In genomic region chr5:159252195-159252594, GRCh38 we compare ENCODE assay signal across 23 cellular contexts.
"Had no signal": no experiment of that assay in that cellular context is flagged by ENCODE, and none has a peak within 500 bp of the region (broad histone marks: within the 10 kb centered on the region; RNA-seq: fewer than 3 reads in every experiment).

No MANE protein-coding gene starts in this region.

- H3K4me1 Mint-ChIP-seq: immature natural killer cell; naive B cell; nephron progenitor cell; stimulated activated effector memory CD8-positive, alpha-beta T cell treated with anti-CD3 and anti-CD28 coated beads, Interleukin-12 subunit alpha, Interleukin-12 subunit beta, amount 100 ng/mL, for 72 hours had no signal

- DNase-seq: dermis blood vessel endothelial cell; esophagus squamous epithelium; foreskin fibroblast; immature natural killer cell; kidney; left cardiac atrium; left ventricle myocardium inferior; lower lobe of right lung; mesenchymal stem cell; naive B cell; nephron progenitor cell; psoas muscle; retina; right lobe of liver; stimulated activated CD4-positive, alpha-beta T cell treated with anti-CD3 and anti-CD28 coated beads, Interleukin-4, amount 100 ng/mL, for 1 hour; stimulated activated CD8-positive, alpha-beta memory T cell treated with anti-CD3 and anti-CD28 coated beads, Interleukin-4, amount 100 ng/mL, for 48 hours; stimulated activated naive CD8-positive, alpha-beta T cell treated with anti-CD3 and anti-CD28 coated beads, Interleukin-15, Interleukin-2, amounts not matched to agents 100 U/mL and 50 U/mL, for 24 hours; thyroid gland; upper lobe of left lung; uterus had no signal

- H3K4me1 ChIP-seq: left ventricle myocardium inferior, lower lobe of right lung, psoas muscle, right lobe of liver, suprapubic skin, thyroid gland, upper lobe of left lung, uterus had no signal

- H3K36me3 ChIP-seq: esophagus squamous epithelium, left ventricle myocardium inferior, lower lobe of right lung, neutrophil, right lobe of liver, suprapubic skin, thyroid gland, upper lobe of left lung, uterus had no signal

- H3K4me3 ChIP-seq: esophagus squamous epithelium, left ventricle myocardium inferior, lower lobe of right lung, psoas muscle, right lobe of liver, suprapubic skin, thyroid gland, upper lobe of left lung, uterus had no signal

- H3K9me3 Mint-ChIP-seq: immature natural killer cell; naive B cell; nephron progenitor cell; stimulated activated effector memory CD8-positive, alpha-beta T cell treated with anti-CD3 and anti-CD28 coated beads, Interleukin-12 subunit alpha, Interleukin-12 subunit beta, amount 100 ng/mL, for 72 hours had no signal

- H3K36me3 Mint-ChIP-seq: immature natural killer cell; naive B cell; stimulated activated effector memory CD8-positive, alpha-beta T cell treated with anti-CD3 and anti-CD28 coated beads, Interleukin-12 subunit alpha, Interleukin-12 subunit beta, amount 100 ng/mL, for 72 hours had no signal

- H3K27me3 ChIP-seq: neutrophil, right lobe of liver, thyroid gland, upper lobe of left lung, uterus had no signal

- H3K9me3 ChIP-seq: esophagus squamous epithelium, left ventricle myocardium inferior, lower lobe of right lung, neutrophil, psoas muscle, right lobe of liver, suprapubic skin, thyroid gland, upper lobe of left lung, uterus had no signal

- H3K27ac Mint-ChIP-seq: immature natural killer cell; naive B cell; nephron progenitor cell; stimulated activated effector memory CD8-positive, alpha-beta T cell treated with anti-CD3 and anti-CD28 coated beads, Interleukin-12 subunit alpha, Interleukin-12 subunit beta, amount 100 ng/mL, for 72 hours had no signal

- H3K4me3 Mint-ChIP-seq: immature natural killer cell; naive B cell; nephron progenitor cell; stimulated activated effector memory CD8-positive, alpha-beta T cell treated with anti-CD3 and anti-CD28 coated beads, Interleukin-12 subunit alpha, Interleukin-12 subunit beta, amount 100 ng/mL, for 72 hours had no signal

- ATAC-seq: left cardiac atrium; lower lobe of right lung; psoas muscle; right lobe of liver; stimulated activated effector memory CD8-positive, alpha-beta T cell treated with anti-CD3 and anti-CD28 coated beads, Interleukin-12 subunit alpha, Interleukin-12 subunit beta, amount 100 ng/mL, for 72 hours; stimulated activated naive CD8-positive, alpha-beta T cell treated with anti-CD3 and anti-CD28 coated beads, Interleukin-15, Interleukin-2, amounts not matched to agents 100 U/mL and 50 U/mL, for 24 hours had no signal

- H3K27ac ChIP-seq: esophagus squamous epithelium, left ventricle myocardium inferior, lower lobe of right lung, neutrophil, psoas muscle, right lobe of liver, suprapubic skin, thyroid gland, upper lobe of left lung, uterus had no signal
